In the genomic region with DNA sequence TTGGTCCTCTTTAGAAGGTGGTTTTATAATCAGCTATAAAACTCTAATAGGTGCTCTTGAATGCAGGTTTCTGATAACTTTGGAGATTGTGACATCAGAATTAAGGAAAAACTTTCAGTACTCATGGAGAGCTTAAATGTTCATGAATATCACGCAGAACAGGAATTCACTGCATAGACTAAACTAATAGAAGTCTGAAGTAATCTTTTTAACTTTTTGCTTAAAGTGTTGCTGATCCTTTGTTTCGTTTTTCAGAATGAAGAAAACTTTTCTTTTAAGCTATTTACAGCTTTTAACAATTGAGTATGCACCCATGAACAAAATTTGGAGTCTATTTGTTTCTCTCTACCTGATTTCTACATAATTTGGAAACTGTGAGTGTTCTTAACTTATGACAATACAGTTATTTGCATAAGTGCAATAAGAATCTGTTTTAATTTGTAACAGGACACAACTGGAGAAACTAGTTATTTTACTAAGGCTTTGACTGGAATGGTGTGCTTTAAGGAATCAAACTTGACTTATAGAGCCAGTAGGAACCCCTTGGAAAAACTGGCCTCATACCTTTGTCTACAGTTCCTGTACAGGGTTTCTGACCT, we compare ENCODE assay signal across 38 cellular contexts.
"Had no signal": no experiment of that assay in that cellular context is flagged by ENCODE, and none has a peak within 500 bp of the region (broad histone marks: within the 10 kb centered on the region; RNA-seq: fewer than 3 reads in every experiment).

No MANE protein-coding gene starts in this region.

- H3K27ac ChIP-seq: ascending aorta, cardiac muscle cell, VCaP had no signal

- H3K4me1 Mint-ChIP-seq: activated naive CD4-positive, alpha-beta T cell treated with anti-CD3 and anti-CD28 coated beads, Interleukin-2, amount 50 U/mL, for 24 hours; brain; central memory CD8-positive, alpha-beta T cell had no signal

- ATAC-seq: activated CD4-positive, alpha-beta T cell treated with anti-CD3 and anti-CD28 coated beads for 36 hours; activated CD4-positive, CD25-positive, alpha-beta regulatory T cell treated with anti-CD3 and anti-CD28 coated beads, Interleukin-2, amount 50 U/mL, for 24 hours; activated CD8-positive, alpha-beta memory T cell treated with anti-CD3 and anti-CD28 coated beads, Interleukin-2, amount 10 ng/mL, durations not matched to agents 7 days and 5 days; activated CD8-positive, alpha-beta T cell treated with anti-CD3 and anti-CD28 coated beads, Interleukin-2, amount 10 ng/mL, durations not matched to agents 7 days and 5 days; activated naive CD8-positive, alpha-beta T cell treated with anti-CD3 and anti-CD28 coated beads, Interleukin-2, amount 50 U/mL, for 24 hours had no signal

- H3K9me3 ChIP-seq: ascending aorta had no signal

- H3K27ac Mint-ChIP-seq: activated CD4-positive, alpha-beta memory T cell treated with anti-CD3 and anti-CD28 coated beads, Interleukin-2, amount 10 ng/mL, durations not matched to agents 7 days and 5 days; activated CD4-positive, alpha-beta T cell treated with anti-CD3 and anti-CD28 coated beads for 36 hours; activated CD4-positive, alpha-beta T cell treated with anti-CD3 and anti-CD28 coated beads, Interleukin-2, amount 10 ng/mL, durations not matched to agents 7 days and 5 days; activated CD8-positive, alpha-beta memory T cell treated with anti-CD3 and anti-CD28 coated beads, Interleukin-2, amount 10 ng/mL, durations not matched to agents 7 days and 5 days; activated CD8-positive, alpha-beta T cell treated with anti-CD3 and anti-CD28 coated beads, Interleukin-2, amount 10 ng/mL, durations not matched to agents 7 days and 5 days; activated naive CD4-positive, alpha-beta T cell treated with anti-CD3 and anti-CD28 coated beads, Interleukin-2, amount 10 ng/mL, durations not matched to agents 7 days and 5 days; activated naive CD4-positive, alpha-beta T cell treated with anti-CD3 and anti-CD28 coated beads, Interleukin-2, amount 50 U/mL, for 24 hours; activated naive CD8-positive, alpha-beta T cell; activated naive CD8-positive, alpha-beta T cell treated with anti-CD3 and anti-CD28 coated beads, Interleukin-2, amount 10 ng/mL, durations not matched to agents 7 days and 5 days; activated naive CD8-positive, alpha-beta T cell treated with anti-CD3 and anti-CD28 coated beads, Interleukin-2, amount 50 U/mL, for 24 hours; activated T-cell treated with anti-CD3 and anti-CD28 coated beads, Interleukin-2, amount 50 U/mL, for 24 hours; activated T-helper 2 cell treated with anti-CD3 and anti-CD28 coated beads, Interferon-gamma antibody, Interleukin-2, Interleukin-4, amounts not matched to agents 10 μg/mL and 5 μg/mL and 100 μg/mL, durations not matched to agents 14 hours and 24 hours and 36 hours; brain; T-helper 1 cell treated with Interleukin-12 subunit alpha and Interleukin-12 subunit beta and Interleukin-4 antibody, amounts not matched to agents 30 μg/mL and 1 μg/mL, for 36 hours; T-helper 2 cell treated with Interferon-gamma antibody and Interleukin-4, amounts not matched to agents 5 μg/mL and 100 μg/mL, for 36 hours had no signal

- FAIRE-seq: bronchial epithelial cell, TTC549 had no signal

- H3K4me3 ChIP-seq: ascending aorta, cardiac muscle cell had no signal

- H3K4me1 ChIP-seq: ascending aorta had no signal

- H3K27me3 ChIP-seq: ascending aorta, cardiac muscle cell had no signal

- H3K9me3 Mint-ChIP-seq: activated naive CD4-positive, alpha-beta T cell treated with anti-CD3 and anti-CD28 coated beads, Interleukin-2, amount 50 U/mL, for 24 hours; central memory CD8-positive, alpha-beta T cell had no signal

- DNase-seq: activated CD4-positive, alpha-beta memory T cell treated with anti-CD3 and anti-CD28 coated beads, Interleukin-2, amount 10 ng/mL, durations not matched to agents 7 days and 5 days; activated CD4-positive, alpha-beta T cell treated with anti-CD3 and anti-CD28 coated beads for 1 hour; activated CD4-positive, alpha-beta T cell treated with anti-CD3 and anti-CD28 coated beads for 36 hours; activated CD4-positive, alpha-beta T cell treated with anti-CD3 and anti-CD28 coated beads for 48 hours; activated CD4-positive, alpha-beta T cell treated with anti-CD3 and anti-CD28 coated beads, Interleukin-2, amount 10 ng/mL, durations not matched to agents 7 days and 5 days; activated CD4-positive, alpha-beta T cell treated with anti-CD3 and anti-CD28 coated beads, Interleukin-2, amount 50 U/mL, for 48 hours; activated CD4-positive, CD25-positive, alpha-beta regulatory T cell; activated CD8-positive, alpha-beta memory T cell treated with anti-CD3 and anti-CD28 coated beads for 24 hours; activated CD8-positive, alpha-beta memory T cell treated with anti-CD3 and anti-CD28 coated beads, Interleukin-2, amount 10 ng/mL, durations not matched to agents 7 days and 5 days; activated CD8-positive, alpha-beta memory T cell treated with anti-CD3 and anti-CD28 coated beads, Interleukin-2, amount 50 U/mL, for 48 hours; activated CD8-positive, alpha-beta T cell treated with anti-CD3 and anti-CD28 coated beads, Interleukin-2, amount 10 ng/mL, durations not matched to agents 7 days and 5 days; activated effector memory CD4-positive, alpha-beta T cell treated with Interleukin-2 at 50 U/mL for 16 hours; activated gamma-delta T cell; activated naive CD4-positive, alpha-beta T cell treated with anti-CD3 and anti-CD28 coated beads, Interleukin-2, amount 10 ng/mL, durations not matched to agents 7 days and 5 days; activated naive CD4-positive, alpha-beta T cell treated with Interleukin-2 at 50 U/mL for 16 hours; activated naive CD8-positive, alpha-beta T cell treated with anti-CD3 and anti-CD28 coated beads, Interleukin-2, amount 10 ng/mL, durations not matched to agents 7 days and 5 days; activated naive CD8-positive, alpha-beta T cell treated with anti-CD3 and anti-CD28 coated beads, Interleukin-2, amount 50 U/mL, for 24 hours; activated T-cell treated with anti-CD3 and anti-CD28 coated beads, Interleukin-2, amount 50 U/mL, for 24 hours; activated T-cell treated with anti-CD3 and anti-CD28 coated beads, Interleukin-2, amount 50 U/mL, for 48 hours; amygdala; anterior cingulate cortex; caudate nucleus; cerebellar nuclear complex; T-helper 2 cell; T-helper 9 cell had no signal

- H3K27me3 Mint-ChIP-seq: activated CD4-positive, alpha-beta T cell treated with anti-CD3 and anti-CD28 coated beads for 36 hours; activated CD4-positive, alpha-beta T cell treated with anti-CD3 and anti-CD28 coated beads, Interleukin-2, amount 10 ng/mL, durations not matched to agents 7 days and 5 days; activated CD8-positive, alpha-beta memory T cell treated with anti-CD3 and anti-CD28 coated beads, Interleukin-2, amount 10 ng/mL, durations not matched to agents 7 days and 5 days; activated naive CD4-positive, alpha-beta T cell treated with anti-CD3 and anti-CD28 coated beads, Interleukin-2, amount 50 U/mL, for 24 hours; activated naive CD8-positive, alpha-beta T cell; activated naive CD8-positive, alpha-beta T cell treated with anti-CD3 and anti-CD28 coated beads, Interleukin-2, amount 10 ng/mL, durations not matched to agents 7 days and 5 days; activated naive CD8-positive, alpha-beta T cell treated with anti-CD3 and anti-CD28 coated beads, Interleukin-2, amount 50 U/mL, for 24 hours; activated T-cell treated with anti-CD3 and anti-CD28 coated beads, Interleukin-2, amount 50 U/mL, for 24 hours; brain; central memory CD8-positive, alpha-beta T cell had no signal

- H3K4me3 Mint-ChIP-seq: activated CD4-positive, alpha-beta memory T cell treated with anti-CD3 and anti-CD28 coated beads, Interleukin-2, amount 10 ng/mL, durations not matched to agents 7 days and 5 days; activated CD4-positive, alpha-beta T cell treated with anti-CD3 and anti-CD28 coated beads for 36 hours; activated CD4-positive, alpha-beta T cell treated with anti-CD3 and anti-CD28 coated beads, Interleukin-2, amount 10 ng/mL, durations not matched to agents 7 days and 5 days; activated CD8-positive, alpha-beta memory T cell treated with anti-CD3 and anti-CD28 coated beads, Interleukin-2, amount 10 ng/mL, durations not matched to agents 7 days and 5 days; activated CD8-positive, alpha-beta T cell treated with anti-CD3 and anti-CD28 coated beads, Interleukin-2, amount 10 ng/mL, durations not matched to agents 7 days and 5 days; activated naive CD4-positive, alpha-beta T cell treated with anti-CD3 and anti-CD28 coated beads, Interleukin-2, amount 10 ng/mL, durations not matched to agents 7 days and 5 days; activated naive CD4-positive, alpha-beta T cell treated with anti-CD3 and anti-CD28 coated beads, Interleukin-2, amount 50 U/mL, for 24 hours; activated naive CD8-positive, alpha-beta T cell; activated naive CD8-positive, alpha-beta T cell treated with anti-CD3 and anti-CD28 coated beads, Interleukin-2, amount 10 ng/mL, durations not matched to agents 7 days and 5 days; activated naive CD8-positive, alpha-beta T cell treated with anti-CD3 and anti-CD28 coated beads, Interleukin-2, amount 50 U/mL, for 24 hours; activated T-cell treated with anti-CD3 and anti-CD28 coated beads, Interleukin-2, amount 50 U/mL, for 24 hours; brain; central memory CD8-positive, alpha-beta T cell; T-helper 1 cell treated with Interleukin-12 subunit alpha and Interleukin-12 subunit beta and Interleukin-4 antibody, amounts not matched to agents 30 μg/mL and 1 μg/mL, for 36 hours; T-helper 2 cell treated with Interferon-gamma antibody and Interleukin-4, amounts not matched to agents 5 μg/mL and 100 μg/mL, for 36 hours had no signal
